ENCODE assay signal across 1 cellular context in genomic region chr1:61450454-61451213, GRCh38.
TF ChIP-seq lines count a peak whose summit lies in the region.

No MANE protein-coding gene starts in this region.

TF ChIP-seq in HepG2, 621 proteins besides CTCF, POLR2A, EP300 and RAD21 (continued from another document and continues in another):
- TF ChIP-seq, protein P1, sequence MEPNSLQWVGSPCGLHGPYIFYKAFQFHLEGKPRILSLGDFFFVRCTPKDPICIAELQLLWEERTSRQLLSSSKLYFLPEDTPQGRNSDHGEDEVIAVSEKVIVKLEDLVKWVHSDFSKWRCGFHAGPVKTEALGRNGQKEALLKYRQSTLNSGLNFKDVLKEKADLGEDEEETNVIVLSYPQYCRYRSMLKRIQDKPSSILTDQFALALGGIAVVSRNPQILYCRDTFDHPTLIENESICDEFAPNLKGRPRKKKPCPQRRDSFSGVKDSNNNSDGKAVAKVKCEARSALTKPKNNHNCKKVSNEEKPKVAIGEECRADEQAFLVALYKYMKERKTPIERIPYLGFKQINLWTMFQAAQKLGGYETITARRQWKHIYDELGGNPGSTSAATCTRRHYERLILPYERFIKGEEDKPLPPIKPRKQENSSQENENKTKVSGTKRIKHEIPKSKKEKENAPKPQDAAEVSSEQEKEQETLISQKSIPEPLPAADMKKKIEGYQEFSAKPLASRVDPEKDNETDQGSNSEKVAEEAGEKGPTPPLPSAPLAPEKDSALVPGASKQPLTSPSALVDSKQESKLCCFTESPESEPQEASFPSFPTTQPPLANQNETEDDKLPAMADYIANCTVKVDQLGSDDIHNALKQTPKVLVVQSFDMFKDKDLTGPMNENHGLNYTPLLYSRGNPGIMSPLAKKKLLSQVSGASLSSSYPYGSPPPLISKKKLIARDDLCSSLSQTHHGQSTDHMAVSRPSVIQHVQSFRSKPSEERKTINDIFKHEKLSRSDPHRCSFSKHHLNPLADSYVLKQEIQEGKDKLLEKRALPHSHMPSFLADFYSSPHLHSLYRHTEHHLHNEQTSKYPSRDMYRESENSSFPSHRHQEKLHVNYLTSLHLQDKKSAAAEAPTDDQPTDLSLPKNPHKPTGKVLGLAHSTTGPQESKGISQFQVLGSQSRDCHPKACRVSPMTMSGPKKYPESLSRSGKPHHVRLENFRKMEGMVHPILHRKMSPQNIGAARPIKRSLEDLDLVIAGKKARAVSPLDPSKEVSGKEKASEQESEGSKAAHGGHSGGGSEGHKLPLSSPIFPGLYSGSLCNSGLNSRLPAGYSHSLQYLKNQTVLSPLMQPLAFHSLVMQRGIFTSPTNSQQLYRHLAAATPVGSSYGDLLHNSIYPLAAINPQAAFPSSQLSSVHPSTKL (CRISPR knock-in tag; IDR thresholded peaks at IDR 0.05): peak; percentile 74
- TF ChIP-seq PCBP1 (IDR thresholded peaks at IDR 0.05; ENCODE audit: borderline replicate concordance, low read depth, low read length) (no peak), KDM3A (CRISPR knock-in tag; IDR thresholded peaks at IDR 0.05; ENCODE audit: low read depth) (no peak), CEBPG (CRISPR knock-in tag; IDR thresholded peaks at IDR 0.05) (0 out of 2 replicates have a peak, but pooled peaks have one; percentile 5), ZNF207 (IDR thresholded peaks at IDR 0.05; ENCODE audit: borderline replicate concordance) (no peak), ZNF343 (CRISPR knock-in tag; IDR thresholded peaks at IDR 0.05) (no peak), ZNF460 (CRISPR knock-in tag; IDR thresholded peaks at IDR 0.05; ENCODE audit: borderline replicate concordance) (no peak), ATM (IDR thresholded peaks at IDR 0.05; ENCODE audit: borderline replicate concordance) (no peak), HOXA9 (CRISPR knock-in tag; IDR thresholded peaks at IDR 0.05; ENCODE audit: borderline replicate concordance) (no peak), KLF12 (CRISPR knock-in tag; IDR thresholded peaks at IDR 0.05; ENCODE audit: borderline replicate concordance) (no peak; the same call in 1 of the 2 replicates), HNRNPUL1 (IDR thresholded peaks at IDR 0.05; ENCODE audit: low read depth, low read length) (no peak), MAFK (conservative IDR thresholded peaks at IDR 0.05 in 1 of 2, IDR thresholded peaks at IDR 0.05 in 1 of 2; ENCODE audit: low read length in 2 of 2) (no peak), CCAR2 (optimal IDR thresholded peaks at IDR 0.05; ENCODE audit: low read depth, low read length) (no peak), NFYB (CRISPR knock-in tag; IDR thresholded peaks at IDR 0.05) (no peak), ZBTB46 (CRISPR knock-in tag; IDR thresholded peaks at IDR 0.05; ENCODE audit: borderline replicate concordance) (no peak), DDIT3 (CRISPR knock-in tag; IDR thresholded peaks at IDR 0.05) (no peak), ZNF761 (CRISPR knock-in tag; conservative IDR thresholded peaks at IDR 0.05) (no peak), KLF15 (CRISPR knock-in tag; IDR thresholded peaks at IDR 0.05; ENCODE audit: borderline replicate concordance) (no peak), ZNF33B (CRISPR knock-in tag; IDR thresholded peaks at IDR 0.05) (no peak), ZBTB40 (IDR thresholded peaks at IDR 0.05) (no peak), ZBTB40 (CRISPR knock-in tag; IDR thresholded peaks at IDR 0.05) (no peak), SMAD1 (CRISPR knock-in tag; IDR thresholded peaks at IDR 0.05; ENCODE audit: borderline replicate concordance, low read depth) (no peak), GTF3A (CRISPR knock-in tag; conservative IDR thresholded peaks at IDR 0.05) (no peak), GABPA (IDR thresholded peaks at IDR 0.05; ENCODE audit: low read depth, low read length) (no peak), GABPA (CRISPR knock-in tag; IDR thresholded peaks at IDR 0.05; ENCODE audit: low read depth) (peak; percentile 60), SOX13 (IDR thresholded peaks at IDR 0.05) (no peak), SOX13 (CRISPR knock-in tag; conservative IDR thresholded peaks at IDR 0.05 in 1 of 2, IDR thresholded peaks at IDR 0.05 in 1 of 2) (peak in 1 of 2 experiments; percentile 68; a peak in 2 of 4 replicates), ZKSCAN1 (IDR thresholded peaks at IDR 0.05; ENCODE audit: low read length) (no peak), HNF4G (IDR thresholded peaks at IDR 0.05; ENCODE audit: borderline replicate concordance, low read depth, low read length) (peak; percentile 4; the same call in 1 of the 2 replicates), HNF4G (CRISPR knock-in tag; IDR thresholded peaks at IDR 0.05; ENCODE audit: borderline replicate concordance, low read depth) (peak; percentile 39; the same call in 1 of the 2 replicates), TCF12 (IDR thresholded peaks at IDR 0.05) (no peak), TCF12 (CRISPR knock-in tag; IDR thresholded peaks at IDR 0.05) (no peak), ZNF777 (CRISPR knock-in tag; IDR thresholded peaks at IDR 0.05) (no peak), CBX2 (IDR thresholded peaks at IDR 0.05; ENCODE audit: low read depth, low read length) (no peak), CBX2 (CRISPR knock-in tag; IDR thresholded peaks at IDR 0.05; ENCODE audit: low read depth) (no peak), HDAC2 (CRISPR knock-in tag; IDR thresholded peaks at IDR 0.05) (peak; percentile 55; the same call in 1 of the 2 replicates), ZNF292 (CRISPR knock-in tag; IDR thresholded peaks at IDR 0.05; ENCODE audit: borderline replicate concordance, low read depth) (0 out of 2 replicates have a peak, but pooled peaks have one; percentile 25), PAXIP1 (CRISPR knock-in tag; conservative IDR thresholded peaks at IDR 0.05) (peak; percentile 88), TBX2 (CRISPR knock-in tag; IDR thresholded peaks at IDR 0.05; ENCODE audit: borderline replicate concordance) (peak; percentile 82), RXRB (CRISPR knock-in tag; IDR thresholded peaks at IDR 0.05; ENCODE audit: borderline replicate concordance) (peak; percentile 98), SOX5 (CRISPR knock-in tag; IDR thresholded peaks at IDR 0.05; ENCODE audit: borderline replicate concordance) (peak; percentile 80; the same call in 1 of the 2 replicates), ZMAT3 (CRISPR knock-in tag; conservative IDR thresholded peaks at IDR 0.05) (no peak), ZFX (CRISPR knock-in tag; IDR thresholded peaks at IDR 0.05; ENCODE audit: low read depth) (peak; percentile 59; the same call in 1 of the 2 replicates)
- TF ChIP-seq, protein P2, sequence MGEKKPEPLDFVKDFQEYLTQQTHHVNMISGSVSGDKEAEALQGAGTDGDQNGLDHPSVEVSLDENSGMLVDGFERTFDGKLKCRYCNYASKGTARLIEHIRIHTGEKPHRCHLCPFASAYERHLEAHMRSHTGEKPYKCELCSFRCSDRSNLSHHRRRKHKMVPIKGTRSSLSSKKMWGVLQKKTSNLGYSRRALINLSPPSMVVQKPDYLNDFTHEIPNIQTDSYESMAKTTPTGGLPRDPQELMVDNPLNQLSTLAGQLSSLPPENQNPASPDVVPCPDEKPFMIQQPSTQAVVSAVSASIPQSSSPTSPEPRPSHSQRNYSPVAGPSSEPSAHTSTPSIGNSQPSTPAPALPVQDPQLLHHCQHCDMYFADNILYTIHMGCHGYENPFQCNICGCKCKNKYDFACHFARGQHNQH (CRISPR knock-in tag; IDR thresholded peaks at IDR 0.05): peak; percentile 42; the same call in 1 of the 2 replicates
- TF ChIP-seq, protein P3, sequence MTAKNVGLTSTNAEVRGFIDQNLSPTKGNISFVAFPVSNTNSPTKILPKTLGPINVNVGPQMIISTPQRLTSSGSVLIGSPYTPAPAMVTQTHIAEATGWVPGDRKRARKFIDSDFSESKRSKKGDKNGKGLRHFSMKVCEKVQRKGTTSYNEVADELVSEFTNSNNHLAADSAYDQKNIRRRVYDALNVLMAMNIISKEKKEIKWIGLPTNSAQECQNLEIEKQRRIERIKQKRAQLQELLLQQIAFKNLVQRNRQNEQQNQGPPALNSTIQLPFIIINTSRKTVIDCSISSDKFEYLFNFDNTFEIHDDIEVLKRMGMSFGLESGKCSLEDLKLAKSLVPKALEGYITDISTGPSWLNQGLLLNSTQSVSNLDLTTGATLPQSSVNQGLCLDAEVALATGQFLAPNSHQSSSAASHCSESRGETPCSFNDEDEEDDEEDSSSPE (CRISPR knock-in tag; IDR thresholded peaks at IDR 0.05): no peak
